ENCODE assay signal across 27 cellular contexts in genomic region chr21:38818336-38818723, GRCh38. TPM values are rescaled to one million over a fixed set of nuclear protein-coding genes. Genes with fewer than 3 reads are reported as not detected.
DNase-seq lines count a peak whose midpoint lies in the region; ATAC-seq, FAIRE-seq and TF ChIP-seq lines count a peak whose summit lies in the region.
"Had no signal": no experiment of that assay in that cellular context is flagged by ENCODE, and none has a peak within 500 bp of the region (broad histone marks: within the 10 kb centered on the region; RNA-seq: fewer than 3 reads in every experiment).

No MANE protein-coding gene starts in this region.

- H3K4me2 ChIP-seq in A549 (no peak overlapping the region), astrocyte (ENCODE audit: low read length) (peak overlapping the region; percentile 36), HepG2 (ENCODE audit: low read depth, low read length) (no peak overlapping the region), skeletal muscle satellite cell (ENCODE audit: low read length) (peak overlapping the region; percentile 38)
- H3K4me2 ChIP-seq: BLaER1 had no signal

- CTCF ChIA-PET in A549 (lab: Yijun Ruan, JAX) = interaction anchor here (0.9 to 1.5 kb wide), 2 partner anchors 20 to 321 kb away, joined by 3 read pairs; no protein-coding TSS in a partner anchor
- CTCF ChIA-PET in HepG2 (lab: Yijun Ruan, JAX; ENCODE audit: low intra/inter-chr PET ratio, low total read pairs) = no interaction called here

- DNase-seq in A549 (ENCODE audit: low read depth in 1 of 2, low spot score in 1 of 2) (no peak), astrocyte (ENCODE audit: low read depth) (no peak), HepG2 (ENCODE audit: low spot score) (no peak), GM10266 (ENCODE audit: extremely low spot score) (no peak), ureter (ENCODE audit: low spot score) (no peak)
- DNase-seq: activated CD4-positive, CD25-positive, alpha-beta regulatory T cell treated with anti-CD3 and anti-CD28 coated beads, Interleukin-2, amount 50 U/mL, for 72 hours; activated naive CD8-positive, alpha-beta T cell treated with anti-CD3 and anti-CD28 coated beads, Interleukin-2, amount 10 ng/mL, durations not matched to agents 7 days and 5 days; dermis blood vessel endothelial cell; DMS 273 treated with DMSO at 0.1 percent for 48 hours; GDM1; hippocampal formation; islet precursor cell; Karpas-422; NCI-H1105; NCI-H2081 treated with DMSO at 0.1 percent for 48 hours; NCI-H524; right cardiac atrium; stimulated activated CD4-positive, alpha-beta T cell treated with anti-CD3 and anti-CD28 coated beads, Interleukin-1b, Interleukin-23, amount 100 ng/mL, for 48 hours had no signal

- H3K9me3 Mint-ChIP-seq in astrocyte (ENCODE audit: unreplicated experiment) = no peaks in the 10 kb centered on the region
- H3K9me3 Mint-ChIP-seq: activated naive CD8-positive, alpha-beta T cell treated with anti-CD3 and anti-CD28 coated beads, Interleukin-2, amount 10 ng/mL, durations not matched to agents 7 days and 5 days; stimulated activated naive CD8-positive, alpha-beta T cell treated with anti-CD3 and anti-CD28 coated beads, Interleukin-15, Interleukin-2, amounts not matched to agents 100 ng/mL and 50 ng/mL, for 24 hours had no signal

- 96% methylated on average over 10 of the region's 10 CpGs for WGBS in A549 (ENCODE audit: missing lambda C conversion rate)
- 96% methylated on average over 8 of the region's 10 CpGs for WGBS in HepG2 (ENCODE audit: low lambda C conversion rate)

- no peak overlapping the region for H3K4me3 Mint-ChIP-seq in astrocyte (ENCODE audit: unreplicated experiment)
- H3K4me3 Mint-ChIP-seq: activated naive CD8-positive, alpha-beta T cell treated with anti-CD3 and anti-CD28 coated beads, Interleukin-2, amount 10 ng/mL, durations not matched to agents 7 days and 5 days; mesothelial cell of epicardium; stimulated activated naive CD8-positive, alpha-beta T cell treated with anti-CD3 and anti-CD28 coated beads, Interleukin-15, Interleukin-2, amounts not matched to agents 100 ng/mL and 50 ng/mL, for 24 hours had no signal

- no peaks in the 10 kb centered on the region for H4K20me1 ChIP-seq in astrocyte (ENCODE audit: insufficient read depth, low read length)
- peaks cover 4% of the 10 kb centered on the region; the same call in 1 of the 2 replicates for H4K20me1 ChIP-seq in HepG2 (ENCODE audit: insufficient read depth, low read length)

- no peak overlapping the region for H2AFZ ChIP-seq in astrocyte (ENCODE audit: low read depth, low read length)
- H2AFZ ChIP-seq in HepG2 (ENCODE audit: low read length) = no peak overlapping the region

- FAIRE-seq in A549 (lab: Jason Lieb, UNC) = no peak
- no peak for FAIRE-seq in astrocyte (lab: Jason Lieb, UNC)
- no peak for FAIRE-seq in HepG2 (lab: Jason Lieb, UNC)
- FAIRE-seq: GM12891 had no signal

- no peak for TF ChIP-seq CTCF in A549 (IDR thresholded peaks at IDR 0.05)
- TF ChIP-seq CTCF in astrocyte (IDR thresholded peaks at IDR 0.05; ENCODE audit: insufficient read depth, low read depth, low read length) = no peak
- no peak for TF ChIP-seq CTCF in HepG2 (CRISPR knock-in tag; IDR thresholded peaks at IDR 0.05)
- no peak for TF ChIP-seq CTCF in GM10266 (IDR thresholded peaks at IDR 0.05; ENCODE audit: control insufficient read depth, insufficient read depth, low read depth, missing control alignments)

- no peak overlapping the region for H3K4me3 ChIP-seq in A549
- H3K4me3 ChIP-seq in astrocyte (ENCODE audit: insufficient read depth, low read depth, low read length) = no peak overlapping the region
- H3K4me3 ChIP-seq in HepG2 (replicated peaks in 1 of 3; ENCODE audit: insufficient read depth in 1 of 3, low read depth in 2 of 3, low read length in 3 of 3) = no peak overlapping the region
- H3K4me3 ChIP-seq in skeletal muscle satellite cell (ENCODE audit: low read length) = no peak overlapping the region
- H3K4me3 ChIP-seq: BLaER1, breast epithelium had no signal

- POLR2A ChIA-PET in A549 (lab: Yijun Ruan, JAX) (no interaction called here), HepG2 (lab: Yijun Ruan, JAX) (interaction anchor here (1.6 kb wide), 2 partner anchors 10 to 31 kb away, joined by 4 to 6 read pairs; no protein-coding TSS in a partner anchor)

- peaks cover 70% of the 10 kb centered on the region for H3K36me3 Mint-ChIP-seq in astrocyte (ENCODE audit: low read depth, unreplicated experiment)

- peaks cover 36% of the 10 kb centered on the region for H3K4me1 Mint-ChIP-seq in astrocyte (ENCODE audit: low read depth, unreplicated experiment)
- H3K4me1 Mint-ChIP-seq: activated naive CD8-positive, alpha-beta T cell treated with anti-CD3 and anti-CD28 coated beads, Interleukin-2, amount 10 ng/mL, durations not matched to agents 7 days and 5 days had no signal

- TF ChIP-seq POLR2A in A549 (IDR thresholded peaks at IDR 0.05; ENCODE audit: low read length) = no peak
- TF ChIP-seq POLR2A in HepG2 (IDR thresholded peaks at IDR 0.05; ENCODE audit: insufficient read depth in 1 of 2, low read depth in 2 of 2, low read length in 2 of 2) = 0 out of 4 replicates have a peak, but pooled peaks of 1 of the 2 experiments have one; percentile 24

- no peak for TF ChIP-seq RAD21 in A549 (conservative IDR thresholded peaks at IDR 0.05 in 1 of 2, IDR thresholded peaks at IDR 0.05 in 1 of 2)
- no peak for TF ChIP-seq RAD21 in HepG2 (CRISPR knock-in tag; IDR thresholded peaks at IDR 0.05)

- H3K27ac Mint-ChIP-seq in astrocyte (ENCODE audit: unreplicated experiment) = peak overlapping the region; percentile 41
- H3K27ac Mint-ChIP-seq: activated naive CD8-positive, alpha-beta T cell treated with anti-CD3 and anti-CD28 coated beads, Interleukin-2, amount 10 ng/mL, durations not matched to agents 7 days and 5 days; stimulated activated naive CD8-positive, alpha-beta T cell treated with anti-CD3 and anti-CD28 coated beads, Interleukin-15, Interleukin-2, amounts not matched to agents 100 ng/mL and 50 ng/mL, for 24 hours had no signal

- peak overlapping the region; percentile 31 to 72; a peak in 4 of 6 replicates for H3K27ac ChIP-seq in A549
- peak overlapping the region; percentile 29 for H3K27ac ChIP-seq in astrocyte (ENCODE audit: low read depth, low read length)
- H3K27ac ChIP-seq in HepG2 (ENCODE audit: extremely low read length, insufficient read depth, low read length) = no peak overlapping the region
- H3K27ac ChIP-seq: 22Rv1, BLaER1 had no signal

- H3K9me3 ChIP-seq in A549 (no peaks in the 10 kb centered on the region), astrocyte (ENCODE audit: insufficient read depth, low read depth, low read length) (no peaks in the 10 kb centered on the region), HepG2 (ENCODE audit: low read length) (no peaks in the 10 kb centered on the region), skeletal muscle satellite cell (replicated peaks; ENCODE audit: low read length) (no peaks in the 10 kb centered on the region)
- H3K9me3 ChIP-seq: breast epithelium had no signal

- H3K36me3 ChIP-seq in astrocyte (ENCODE audit: insufficient read depth, low read length) (peaks cover 79% of the 10 kb centered on the region), HepG2 (replicated peaks in 1 of 2; ENCODE audit: control insufficient read depth in 1 of 2, insufficient read depth in 2 of 2, low read length in 2 of 2) (peaks cover 45 to 91% of the 10 kb centered on the region in 2 experiments), skeletal muscle satellite cell (ENCODE audit: insufficient read depth, low read length) (peaks cover 90% of the 10 kb centered on the region)

- H3K4me1 ChIP-seq in A549 = peaks cover 52% of the 10 kb centered on the region
- peaks cover 36% of the 10 kb centered on the region for H3K4me1 ChIP-seq in astrocyte (ENCODE audit: insufficient read depth, low read length)
- peaks cover 63% of the 10 kb centered on the region for H3K4me1 ChIP-seq in HepG2 (ENCODE audit: insufficient read depth, low read length)
- peaks cover 29% of the 10 kb centered on the region for H3K4me1 ChIP-seq in skeletal muscle satellite cell (ENCODE audit: control insufficient read depth, insufficient read depth, low read length)
- H3K4me1 ChIP-seq: breast epithelium had no signal

- peak in 1 of 2 experiments; percentile 11; a peak in 3 of 6 replicates for ATAC-seq in A549
- peak; percentile 13; the same call in 2 of the 3 replicates for ATAC-seq in HepG2
- no peak for ATAC-seq in HG03439 (IDR thresholded peaks at IDR 0.05; ENCODE audit: unreplicated experiment)
- no peak for ATAC-seq in GM21447 (IDR thresholded peaks at IDR 0.05; ENCODE audit: unreplicated experiment)

- peaks cover 5% of the 10 kb centered on the region for H3K79me2 ChIP-seq in astrocyte (ENCODE audit: insufficient read depth, low read length)
- H3K79me2 ChIP-seq in HepG2 (ENCODE audit: insufficient read depth, low read length) = peaks cover 15% of the 10 kb centered on the region

- TF ChIP-seq EP300 in A549 (IDR thresholded peaks at IDR 0.05) (no peak), HepG2 (IDR thresholded peaks at IDR 0.05; ENCODE audit: low read depth in 2 of 2, low read length in 2 of 2) (no peak), HepG2 (CRISPR knock-in tag; IDR thresholded peaks at IDR 0.05; ENCODE audit: borderline replicate concordance) (no peak)

- intact Hi-C loops in HepG2 (cut with micrococcal nuclease; ENCODE audit: unreplicated experiment) = no loop called here

- H3K27me3 ChIP-seq in astrocyte (ENCODE audit: insufficient read depth, low read length) (no peaks in the 10 kb centered on the region), HepG2 (ENCODE audit: control insufficient read depth in 1 of 2, insufficient read depth in 2 of 2, low read length in 2 of 2) (no peaks in the 10 kb centered on the region), skeletal muscle satellite cell (ENCODE audit: control insufficient read depth, insufficient read depth, low read length) (no peaks in the 10 kb centered on the region)
- H3K27me3 ChIP-seq: BLaER1, breast epithelium had no signal

- no peaks in the 10 kb centered on the region for H3K27me3 Mint-ChIP-seq in astrocyte (ENCODE audit: low read depth, unreplicated experiment)
- H3K27me3 Mint-ChIP-seq: activated naive CD8-positive, alpha-beta T cell treated with anti-CD3 and anti-CD28 coated beads, Interleukin-2, amount 10 ng/mL, durations not matched to agents 7 days and 5 days; stimulated activated naive CD8-positive, alpha-beta T cell treated with anti-CD3 and anti-CD28 coated beads, Interleukin-15, Interleukin-2, amounts not matched to agents 100 ng/mL and 50 ng/mL, for 24 hours had no signal

- no TSS peak for BruUV-seq in HepG2 (replicated peaks; lab: Mats Ljungman, UMichigan)

- H3K9ac ChIP-seq in astrocyte (ENCODE audit: low read length) (peak overlapping the region; percentile 36), HepG2 (ENCODE audit: insufficient read depth, low read depth, low read length) (no peak overlapping the region), skeletal muscle satellite cell (ENCODE audit: low read depth, low read length) (no peak overlapping the region)
- H3K9ac ChIP-seq: BLaER1 had no signal

- in situ Hi-C loops in HepG2 (cut with HindIII; ENCODE audit: extremely low pct_ligation_motif_present, low pct_unique_long_range_greater_than_20kb) = no loop called here

RNA-seq across cellular contexts. Expression of gene ETS2, which starts 12.6 kb away (rescaled TPM):
- polyA plus RNA-seq in A549 (2011; rRNA removed) (41.6 and 42.6 TPM in 2 replicates), A549 (2017; fragmentation: RNase III; extraction: RNeasy Plus Mini Kit Qiagen cat#74134 plus additional on column Dnase treatment) (45.5 to 48.0 TPM (median 46.1 TPM) in 3 replicates), HepG2 (2011; rRNA removed) (64.4 and 71.4 TPM in 2 replicates)
- polyA plus RNA-seq in A549 (2012; cell fraction: cytosol; rRNA removed) = 35.1 and 45.9 TPM in 2 replicates
- polyA plus RNA-seq in A549 (2012; cell fraction: nucleus; rRNA removed) = 87.4 and 104 TPM in 2 replicates
- 38.4 and 46.6 TPM in 2 replicates for polyA minus RNA-seq in A549 (2011; rRNA and poly(A)+ RNA removed)
- total RNA-seq in astrocyte (37.0 and 40.3 TPM in 2 replicates), HepG2 (2016; rRNA removed; fragmentation: Illumina TruSeq; extraction: Trizol) (24.6 and 28.2 TPM in 2 replicates), ureter (221 TPM)
- 3.8 and 4.0 TPM in 2 replicates for total RNA-seq in HepG2 (2016; cell fraction: cytosol; rRNA removed; fragmentation: Illumina TruSeq; extraction: Trizol; ENCODE audit: low read depth)
- 23.9 and 25.8 TPM in 2 replicates for total RNA-seq in HepG2 (2016; cell fraction: insoluble cytoplasmic fraction; rRNA removed; fragmentation: Illumina TruSeq; extraction: Trizol)
- 12.7 and 13.7 TPM in 2 replicates for total RNA-seq in HepG2 (2016; cell fraction: membrane; rRNA removed; fragmentation: Illumina TruSeq; extraction: Trizol)
- total RNA-seq in HepG2 (2016; cell fraction: nucleus; rRNA removed; fragmentation: Illumina TruSeq; extraction: Trizol) = 18.7 and 22.0 TPM in 2 replicates
- polyA plus RNA-seq in HepG2 (2011; cell fraction: cytosol; rRNA removed) = 35.2 and 41.5 TPM in 2 replicates
- 84.4 and 87.5 TPM in 2 replicates for polyA plus RNA-seq in HepG2 (2011; cell fraction: nucleus; rRNA removed)
- polyA plus RNA-seq in HepG2 (2012) = 88.7 and 93.9 TPM in 2 replicates
- polyA plus RNA-seq in HepG2 (2016; cell fraction: cytosol; fragmentation: Illumina TruSeq; extraction: Trizol; ENCODE audit: low read depth) = 4.9 and 5.3 TPM in 2 replicates
- polyA plus RNA-seq in HepG2 (2016; cell fraction: insoluble cytoplasmic fraction; fragmentation: Illumina TruSeq; extraction: Trizol; ENCODE audit: low read depth) = 32.4 and 34.7 TPM in 2 replicates
- 11.1 and 13.2 TPM in 2 replicates for polyA plus RNA-seq in HepG2 (2016; cell fraction: membrane; fragmentation: Illumina TruSeq; extraction: Trizol; ENCODE audit: low read depth)
- 37.6 and 39.9 TPM in 2 replicates for polyA plus RNA-seq in HepG2 (2016; cell fraction: nucleus; fragmentation: Illumina TruSeq; extraction: Trizol; ENCODE audit: insufficient read depth, low read depth)
- 29.2 and 54.2 TPM in 2 replicates for polyA minus RNA-seq in HepG2 (2011; rRNA and poly(A)+ RNA removed; ENCODE audit: low replicate concordance)
- polyA minus RNA-seq in HepG2 (2011; cell fraction: cytosol; rRNA and poly(A)+ RNA removed) = 54.7 and 59.7 TPM in 2 replicates
- 39.1 and 52.8 TPM in 2 replicates for polyA minus RNA-seq in HepG2 (2011; cell fraction: nucleus; rRNA and poly(A)+ RNA removed)
- total RNA-seq in skeletal muscle satellite cell (2012; rRNA removed) = 6.3 and 7.4 TPM in 2 replicates

Comparison
In these comparisons a context has a peak if more than half of its experiments do, and no peak if none do; other contexts are left out.
1. H3K4me2 ChIP-seq: peak in astrocyte (single experiment) and skeletal muscle satellite cell (single experiment); none in A549 (single experiment) and HepG2 (single experiment).